Comparison of ENCODE assay signal across 4 cellular contexts in the genomic region with DNA sequence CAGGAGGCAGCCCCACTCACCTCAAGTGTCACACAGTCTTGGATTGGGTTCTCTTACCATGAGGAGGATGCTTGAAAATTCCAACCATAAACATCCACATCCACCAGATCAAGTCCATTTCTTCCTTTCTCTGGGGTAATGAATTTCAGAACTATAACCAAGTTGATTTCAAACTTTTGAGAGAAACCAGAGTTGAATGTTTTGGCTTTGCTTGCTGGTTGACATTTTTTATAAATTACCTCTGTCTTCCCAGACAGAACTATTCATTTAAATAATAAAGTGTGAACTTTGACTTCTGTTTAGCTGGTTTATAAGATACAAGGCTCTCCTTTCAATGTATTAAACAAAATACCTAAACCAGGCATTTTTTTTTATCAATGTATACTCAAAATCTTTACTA.
"Had no signal": no experiment of that assay in that cellular context is flagged by ENCODE, and none has a peak within 500 bp of the region (broad histone marks: within the 10 kb centered on the region; RNA-seq: fewer than 3 reads in every experiment).

No MANE protein-coding gene starts in this region.

- H2AFZ ChIP-seq: GM23338 had no signal

- ATAC-seq: GM23338 had no signal

- H3K4me3 ChIP-seq: GM23338 had no signal

- DNase-seq: H9, HCEC 1CT, IMR-90 had no signal

- H3K4me2 ChIP-seq: GM23338 had no signal
